Comparison of ENCODE assay signal across 1 cellular context in the genomic region with DNA sequence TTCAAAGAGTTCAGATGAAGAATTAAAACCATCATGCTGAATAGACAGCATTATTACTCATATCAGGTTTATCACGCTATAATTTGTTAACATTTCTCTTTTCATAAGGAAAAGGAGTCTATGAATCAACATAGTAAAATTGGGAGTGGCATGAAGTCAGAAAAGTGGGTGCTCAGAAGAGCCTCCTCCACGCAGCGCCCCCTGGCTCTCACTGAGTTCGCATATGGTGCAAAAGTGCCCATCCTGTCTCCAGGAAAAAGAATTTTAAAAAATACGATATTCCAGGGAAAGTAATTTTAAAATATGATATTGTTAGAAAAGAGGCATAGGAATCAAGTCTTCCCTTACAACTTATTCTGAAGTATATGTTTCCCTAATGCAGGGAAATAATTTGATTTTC.
TF ChIP-seq lines count a peak whose summit lies in the region.

No MANE protein-coding gene starts in this region.

TF ChIP-seq in GM23338, 12 proteins besides CTCF, POLR2A, EP300 and RAD21 (continued from another document):
- TF ChIP-seq, protein P1, sequence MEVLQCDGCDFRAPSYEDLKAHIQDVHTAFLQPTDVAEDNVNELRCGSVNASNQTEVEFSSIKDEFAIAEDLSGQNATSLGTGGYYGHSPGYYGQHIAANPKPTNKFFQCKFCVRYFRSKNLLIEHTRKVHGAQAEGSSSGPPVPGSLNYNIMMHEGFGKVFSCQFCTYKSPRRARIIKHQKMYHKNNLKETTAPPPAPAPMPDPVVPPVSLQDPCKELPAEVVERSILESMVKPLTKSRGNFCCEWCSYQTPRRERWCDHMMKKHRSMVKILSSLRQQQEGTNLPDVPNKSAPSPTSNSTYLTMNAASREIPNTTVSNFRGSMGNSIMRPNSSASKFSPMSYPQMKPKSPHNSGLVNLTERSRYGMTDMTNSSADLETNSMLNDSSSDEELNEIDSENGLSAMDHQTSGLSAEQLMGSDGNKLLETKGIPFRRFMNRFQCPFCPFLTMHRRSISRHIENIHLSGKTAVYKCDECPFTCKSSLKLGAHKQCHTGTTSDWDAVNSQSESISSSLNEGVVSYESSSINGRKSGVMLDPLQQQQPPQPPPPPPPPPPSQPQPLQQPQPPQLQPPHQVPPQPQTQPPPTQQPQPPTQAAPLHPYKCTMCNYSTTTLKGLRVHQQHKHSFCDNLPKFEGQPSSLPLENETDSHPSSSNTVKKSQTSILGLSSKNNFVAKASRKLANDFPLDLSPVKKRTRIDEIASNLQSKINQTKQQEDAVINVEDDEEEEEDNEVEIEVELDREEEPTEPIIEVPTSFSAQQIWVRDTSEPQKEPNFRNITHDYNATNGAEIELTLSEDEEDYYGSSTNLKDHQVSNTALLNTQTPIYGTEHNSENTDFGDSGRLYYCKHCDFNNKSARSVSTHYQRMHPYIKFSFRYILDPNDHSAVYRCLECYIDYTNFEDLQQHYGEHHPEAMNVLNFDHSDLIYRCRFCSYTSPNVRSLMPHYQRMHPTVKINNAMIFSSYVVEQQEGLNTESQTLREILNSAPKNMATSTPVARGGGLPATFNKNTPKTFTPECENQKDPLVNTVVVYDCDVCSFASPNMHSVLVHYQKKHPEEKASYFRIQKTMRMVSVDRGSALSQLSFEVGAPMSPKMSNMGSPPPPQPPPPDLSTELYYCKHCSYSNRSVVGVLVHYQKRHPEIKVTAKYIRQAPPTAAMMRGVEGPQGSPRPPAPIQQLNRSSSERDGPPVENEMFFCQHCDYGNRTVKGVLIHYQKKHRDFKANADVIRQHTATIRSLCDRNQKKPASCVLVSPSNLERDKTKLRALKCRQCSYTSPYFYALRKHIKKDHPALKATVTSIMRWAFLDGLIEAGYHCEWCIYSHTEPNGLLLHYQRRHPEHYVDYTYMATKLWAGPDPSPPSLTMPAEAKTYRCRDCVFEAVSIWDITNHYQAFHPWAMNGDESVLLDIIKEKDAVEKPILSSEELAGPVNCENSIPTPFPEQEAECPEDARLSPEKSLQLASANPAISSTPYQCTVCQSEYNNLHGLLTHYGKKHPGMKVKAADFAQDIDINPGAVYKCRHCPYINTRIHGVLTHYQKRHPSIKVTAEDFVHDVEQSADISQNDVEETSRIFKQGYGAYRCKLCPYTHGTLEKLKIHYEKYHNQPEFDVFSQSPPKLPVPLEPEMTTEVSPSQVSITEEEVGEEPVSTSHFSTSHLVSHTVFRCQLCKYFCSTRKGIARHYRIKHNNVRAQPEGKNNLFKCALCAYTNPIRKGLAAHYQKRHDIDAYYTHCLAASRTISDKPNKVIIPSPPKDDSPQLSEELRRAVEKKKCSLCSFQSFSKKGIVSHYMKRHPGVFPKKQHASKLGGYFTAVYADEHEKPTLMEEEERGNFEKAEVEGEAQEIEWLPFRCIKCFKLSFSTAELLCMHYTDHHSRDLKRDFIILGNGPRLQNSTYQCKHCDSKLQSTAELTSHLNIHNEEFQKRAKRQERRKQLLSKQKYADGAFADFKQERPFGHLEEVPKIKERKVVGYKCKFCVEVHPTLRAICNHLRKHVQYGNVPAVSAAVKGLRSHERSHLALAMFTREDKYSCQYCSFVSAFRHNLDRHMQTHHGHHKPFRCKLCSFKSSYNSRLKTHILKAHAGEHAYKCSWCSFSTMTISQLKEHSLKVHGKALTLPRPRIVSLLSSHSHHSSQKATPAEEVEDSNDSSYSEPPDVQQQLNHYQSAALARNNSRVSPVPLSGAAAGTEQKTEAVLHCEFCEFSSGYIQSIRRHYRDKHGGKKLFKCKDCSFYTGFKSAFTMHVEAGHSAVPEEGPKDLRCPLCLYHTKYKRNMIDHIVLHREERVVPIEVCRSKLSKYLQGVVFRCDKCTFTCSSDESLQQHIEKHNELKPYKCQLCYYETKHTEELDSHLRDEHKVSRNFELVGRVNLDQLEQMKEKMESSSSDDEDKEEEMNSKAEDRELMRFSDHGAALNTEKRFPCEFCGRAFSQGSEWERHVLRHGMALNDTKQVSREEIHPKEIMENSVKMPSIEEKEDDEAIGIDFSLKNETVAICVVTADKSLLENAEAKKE (CRISPR knock-in tag; IDR thresholded peaks at IDR 0.05), result no peak
- TF ChIP-seq JUNB (IDR thresholded peaks at IDR 0.05; ENCODE audit: unreplicated experiment) (no peak), EZH2phosphoT487 (IDR thresholded peaks at IDR 0.05; ENCODE audit: unreplicated experiment) (no peak), POLR2AphosphoS5 (IDR thresholded peaks at IDR 0.05; ENCODE audit: low read depth) (no peak)
- TF ChIP-seq, protein P2, sequence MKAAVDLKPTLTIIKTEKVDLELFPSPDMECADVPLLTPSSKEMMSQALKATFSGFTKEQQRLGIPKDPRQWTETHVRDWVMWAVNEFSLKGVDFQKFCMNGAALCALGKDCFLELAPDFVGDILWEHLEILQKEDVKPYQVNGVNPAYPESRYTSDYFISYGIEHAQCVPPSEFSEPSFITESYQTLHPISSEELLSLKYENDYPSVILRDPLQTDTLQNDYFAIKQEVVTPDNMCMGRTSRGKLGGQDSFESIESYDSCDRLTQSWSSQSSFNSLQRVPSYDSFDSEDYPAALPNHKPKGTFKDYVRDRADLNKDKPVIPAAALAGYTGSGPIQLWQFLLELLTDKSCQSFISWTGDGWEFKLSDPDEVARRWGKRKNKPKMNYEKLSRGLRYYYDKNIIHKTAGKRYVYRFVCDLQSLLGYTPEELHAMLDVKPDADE (IDR thresholded peaks at IDR 0.05), result no peak
- TF ChIP-seq, protein P3, sequence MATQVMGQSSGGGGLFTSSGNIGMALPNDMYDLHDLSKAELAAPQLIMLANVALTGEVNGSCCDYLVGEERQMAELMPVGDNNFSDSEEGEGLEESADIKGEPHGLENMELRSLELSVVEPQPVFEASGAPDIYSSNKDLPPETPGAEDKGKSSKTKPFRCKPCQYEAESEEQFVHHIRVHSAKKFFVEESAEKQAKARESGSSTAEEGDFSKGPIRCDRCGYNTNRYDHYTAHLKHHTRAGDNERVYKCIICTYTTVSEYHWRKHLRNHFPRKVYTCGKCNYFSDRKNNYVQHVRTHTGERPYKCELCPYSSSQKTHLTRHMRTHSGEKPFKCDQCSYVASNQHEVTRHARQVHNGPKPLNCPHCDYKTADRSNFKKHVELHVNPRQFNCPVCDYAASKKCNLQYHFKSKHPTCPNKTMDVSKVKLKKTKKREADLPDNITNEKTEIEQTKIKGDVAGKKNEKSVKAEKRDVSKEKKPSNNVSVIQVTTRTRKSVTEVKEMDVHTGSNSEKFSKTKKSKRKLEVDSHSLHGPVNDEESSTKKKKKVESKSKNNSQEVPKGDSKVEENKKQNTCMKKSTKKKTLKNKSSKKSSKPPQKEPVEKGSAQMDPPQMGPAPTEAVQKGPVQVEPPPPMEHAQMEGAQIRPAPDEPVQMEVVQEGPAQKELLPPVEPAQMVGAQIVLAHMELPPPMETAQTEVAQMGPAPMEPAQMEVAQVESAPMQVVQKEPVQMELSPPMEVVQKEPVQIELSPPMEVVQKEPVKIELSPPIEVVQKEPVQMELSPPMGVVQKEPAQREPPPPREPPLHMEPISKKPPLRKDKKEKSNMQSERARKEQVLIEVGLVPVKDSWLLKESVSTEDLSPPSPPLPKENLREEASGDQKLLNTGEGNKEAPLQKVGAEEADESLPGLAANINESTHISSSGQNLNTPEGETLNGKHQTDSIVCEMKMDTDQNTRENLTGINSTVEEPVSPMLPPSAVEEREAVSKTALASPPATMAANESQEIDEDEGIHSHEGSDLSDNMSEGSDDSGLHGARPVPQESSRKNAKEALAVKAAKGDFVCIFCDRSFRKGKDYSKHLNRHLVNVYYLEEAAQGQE (IDR thresholded peaks at IDR 0.05; ENCODE audit: unreplicated experiment), result no peak
TF ChIP-seq in GM23338: peak in this region for 0.
